12 cellular contexts compared by ENCODE assay signal in genomic region chr12:28023156-28023887, GRCh38. TPM values are rescaled to one million over a fixed set of nuclear protein-coding genes. Genes with fewer than 3 reads are reported as not detected.
DNase-seq lines count a peak whose midpoint lies in the region; ATAC-seq and TF ChIP-seq lines count a peak whose summit lies in the region.
"Had no signal": no experiment of that assay in that cellular context is flagged by ENCODE, and none has a peak within 500 bp of the region (broad histone marks: within the 10 kb centered on the region; RNA-seq: fewer than 3 reads in every experiment).

No MANE protein-coding gene starts in this region.

- no peak overlapping the region for H3K9ac ChIP-seq in DND-41 (ENCODE audit: low read depth, low read length)
- no peak overlapping the region for H3K9ac ChIP-seq in parathyroid adenoma

- intact Hi-C loops in upper lobe of right lung (cut with DNase I) = no loop called here

- H4K20me1 ChIP-seq in DND-41 (ENCODE audit: insufficient read depth, low read length) = no peaks in the 10 kb centered on the region

- H3K27me3 ChIP-seq in DND-41 (ENCODE audit: insufficient read depth, low read length, poor library complexity) (no peaks in the 10 kb centered on the region), parathyroid adenoma (ENCODE audit: control insufficient read depth, insufficient read depth, low read length) (no peaks in the 10 kb centered on the region), upper lobe of right lung (no peaks in the 10 kb centered on the region)
- H3K27me3 ChIP-seq: transverse colon had no signal

- H3K4me1 ChIP-seq in DND-41 (ENCODE audit: insufficient read depth, low read length) = peaks cover 47% of the 10 kb centered on the region
- peaks cover 33% of the 10 kb centered on the region for H3K4me1 ChIP-seq in parathyroid adenoma
- no peaks in the 10 kb centered on the region for H3K4me1 ChIP-seq in upper lobe of right lung
- H3K4me1 ChIP-seq: transverse colon had no signal

- H3K36me3 ChIP-seq in DND-41 (ENCODE audit: insufficient read depth, low read length) (no peaks in the 10 kb centered on the region), parathyroid adenoma (ENCODE audit: control insufficient read depth, insufficient read depth, low read length) (no peaks in the 10 kb centered on the region), upper lobe of right lung (no peaks in the 10 kb centered on the region)
- H3K36me3 ChIP-seq: transverse colon had no signal

- H2AFZ ChIP-seq in DND-41 (ENCODE audit: low read depth, low read length) (peak overlapping the region; percentile 4; the same call in 1 of the 2 replicates), parathyroid adenoma (peak overlapping the region; percentile 43)

- no peaks in the 10 kb centered on the region for H3K9me3 ChIP-seq in DND-41 (ENCODE audit: insufficient read depth, low read length, severe bottlenecking)
- no peaks in the 10 kb centered on the region for H3K9me3 ChIP-seq in parathyroid adenoma (ENCODE audit: control insufficient read depth, low read length)
- H3K9me3 ChIP-seq in upper lobe of right lung = no peaks in the 10 kb centered on the region
- H3K9me3 ChIP-seq: transverse colon had no signal

- no peak overlapping the region for H3K4me3 ChIP-seq in DND-41 (ENCODE audit: low read depth in 1 of 2, low read length in 2 of 2)
- no peak overlapping the region for H3K4me3 ChIP-seq in parathyroid adenoma (ENCODE audit: low read depth, low read length)
- no peak overlapping the region for H3K4me3 ChIP-seq in upper lobe of right lung
- H3K4me3 ChIP-seq: transverse colon had no signal

- no peaks in the 10 kb centered on the region for H3K79me2 ChIP-seq in DND-41 (ENCODE audit: insufficient read depth, low read length)
- H3K79me2 ChIP-seq in parathyroid adenoma = no peaks in the 10 kb centered on the region

- H3K27ac ChIP-seq in DND-41 (ENCODE audit: low read length) (peak overlapping the region; percentile 96; the same call in 1 of the 2 replicates), parathyroid adenoma (peak overlapping the region; percentile 86), upper lobe of right lung (no peak overlapping the region)
- H3K27ac ChIP-seq: transverse colon had no signal

- DNase-seq in DND-41 (no peak), NCI-H226 (peak; percentile 95), dermis microvascular lymphatic vessel endothelial cell (ENCODE audit: low read depth in 2 of 2) (peak; percentile 29 to 79), NCI-H1436 treated with DMSO at 0.1 percent for 48 hours (lab: John Stamatoyannopoulos, UW) (no peak), DMS153 (lab: John Stamatoyannopoulos, UW) (no peak), upper lobe of right lung (no peak)
- DNase-seq in stimulated activated naive CD4-positive, alpha-beta T cell treated with Interleukin-2 at 50 U/mL for 16 hours (lab: John Stamatoyannopoulos, UW) = no peak
- DNase-seq: activated CD8-positive, alpha-beta memory T cell treated with anti-CD3 and anti-CD28 coated beads, Interleukin-2, amount 50 U/mL, for 4 hours; hypothalamus; stimulated activated CD4-positive, alpha-beta T cell treated with anti-CD3 and anti-CD28 coated beads, Interleukin-4, amount 100 ng/mL, for 24 hours; transverse colon had no signal

- TF ChIP-seq CTCF in DND-41 (IDR thresholded peaks at IDR 0.05; ENCODE audit: borderline replicate concordance, extremely low read depth, low read length, poor library complexity, severe bottlenecking) (no peak), parathyroid adenoma (IDR thresholded peaks at IDR 0.05) (no peak), upper lobe of right lung (IDR thresholded peaks at IDR 0.05) (no peak)

- H3K4me2 ChIP-seq in DND-41 (ENCODE audit: insufficient read depth, low read length) (no peak overlapping the region), parathyroid adenoma (ENCODE audit: low read length) (no peak overlapping the region)

- ATAC-seq in DND-41 (ENCODE audit: insufficient read depth, low read depth) (no peak), upper lobe of right lung (no peak)

RNA-seq across cellular contexts. Expression of gene PTHLH, which starts 50.8 kb away (rescaled TPM):
- under 0.01 TPM in 1 of 2 replicates, not detected in the other for total RNA-seq in dermis microvascular lymphatic vessel endothelial cell
- total RNA-seq in upper lobe of right lung = 1.9 TPM

Comparison
In these comparisons a context has a peak if more than half of its experiments do, and no peak if none do; other contexts are left out.
1. DNase-seq: peak in NCI-H226 (single experiment) and dermis microvascular lymphatic vessel endothelial cell (2 of 2); none in DND-41 (single experiment), NCI-H1436 treated with DMSO at 0.1 percent for 48 hours (single experiment), stimulated activated naive CD4-positive, alpha-beta T cell treated with Interleukin-2 at 50 U/mL for 16 hours (single experiment), DMS153 (single experiment) and upper lobe of right lung (single experiment).